8 cellular contexts compared by ENCODE assay signal in genomic region chr1:114716304-114717158, GRCh38. TPM values are rescaled to one million over a fixed set of nuclear protein-coding genes. Genes with fewer than 3 reads are reported as not detected.
DNase-seq lines count a peak whose midpoint lies in the region; ATAC-seq and TF ChIP-seq lines count a peak whose summit lies in the region.

NRAS (minus strand) TSS chr1:114716771; CDS start chr1:114716160, 611 bp downstream.

- peaks cover 16% of the 10 kb centered on the region for H3K4me1 ChIP-seq in CD4-positive, CD25-positive, alpha-beta regulatory T cell (ENCODE audit: control insufficient read depth, insufficient read depth, low read length, poor library complexity, severe bottlenecking)
- peaks cover 8 to 44% (median 35%) of the 10 kb centered on the region in 4 donors for H3K4me1 ChIP-seq in liver (ENCODE audit: control insufficient read depth in 4 of 4, insufficient read depth in 4 of 4, low read length in 3 of 4)

- H3K9ac ChIP-seq in liver (ENCODE audit: low read depth in 1 of 2, low read length in 2 of 2) = peak within 1 kb of the TSS; percentile 82 to 97

- H3K9me3 Mint-ChIP-seq in CD4-positive, CD25-positive, alpha-beta regulatory T cell = no peaks in the 10 kb centered on the region

- H3K9me3 ChIP-seq in CD4-positive, CD25-positive, alpha-beta regulatory T cell (ENCODE audit: control insufficient read depth in 2 of 2, low read length in 2 of 2) = no peaks in the 10 kb centered on the region
- H3K9me3 ChIP-seq in liver (ENCODE audit: control insufficient read depth in 4 of 4, low read length in 3 of 4) = no peaks in the 10 kb centered on the region

- WGBS in liver = 1% methylated on average over 38 of the region's 38 CpGs

- peak within 1 kb of the TSS; percentile 91 to 99 (median 95) for H3K4me3 Mint-ChIP-seq in CD4-positive, CD25-positive, alpha-beta regulatory T cell

- peak within 1 kb of the TSS; percentile 95 for H3K4me3 ChIP-seq in CD4-positive, CD25-positive, alpha-beta regulatory T cell (ENCODE audit: low read depth, low read length)
- peak within 1 kb of the TSS; percentile 64 to 100 (median 91) for H3K4me3 ChIP-seq in dorsolateral prefrontal cortex
- peak within 1 kb of the TSS; percentile 69 to 98 (median 96) for H3K4me3 ChIP-seq in liver (ENCODE audit: low read depth in 1 of 3, low read length in 3 of 3)

- H3K27ac ChIP-seq in CD4-positive, CD25-positive, alpha-beta regulatory T cell (ENCODE audit: insufficient read depth, low read length, poor library complexity, severe bottlenecking) = peak within 1 kb of the TSS; percentile 98
- H3K27ac ChIP-seq in dorsolateral prefrontal cortex (peak within 1 kb of the TSS in 56 of 59 donors; percentile 20 to 94 (median 80)), liver (ENCODE audit: low read depth in 1 of 2, low read length in 2 of 2) (peak within 1 kb of the TSS; percentile 77 to 82)

- no peaks in the 10 kb centered on the region for H3K27me3 ChIP-seq in CD4-positive, CD25-positive, alpha-beta regulatory T cell (ENCODE audit: control insufficient read depth, insufficient read depth, low read length)
- H3K27me3 ChIP-seq in dorsolateral prefrontal cortex (no peaks in the 10 kb centered on the region), liver (ENCODE audit: control insufficient read depth in 4 of 4, insufficient read depth in 4 of 4, low read length in 3 of 4) (no peaks in the 10 kb centered on the region)

- H3K36me3 ChIP-seq in CD4-positive, CD25-positive, alpha-beta regulatory T cell (ENCODE audit: control insufficient read depth, insufficient read depth, low read length) = peaks cover 65% of the 10 kb centered on the region
- H3K36me3 ChIP-seq in liver (ENCODE audit: control insufficient read depth in 4 of 4, insufficient read depth in 3 of 4, low read depth in 1 of 4, low read length in 3 of 4) = peaks cover 5 to 42% (median 26%) of the 10 kb centered on the region in 4 donors

- peaks cover 36% of the 10 kb centered on the region for H3K36me3 Mint-ChIP-seq in CD4-positive, CD25-positive, alpha-beta regulatory T cell

- H3K27me3 Mint-ChIP-seq in CD4-positive, CD25-positive, alpha-beta regulatory T cell = no peaks in the 10 kb centered on the region

- H3K4me1 Mint-ChIP-seq in CD4-positive, CD25-positive, alpha-beta regulatory T cell = peaks cover 26 to 36% (median 27%) of the 10 kb centered on the region in 4 donors

- peak within 1 kb of the TSS; percentile 90 to 99 (median 99) for H3K27ac Mint-ChIP-seq in CD4-positive, CD25-positive, alpha-beta regulatory T cell

- peak in 1 of 2 donors; percentile 24 for TF ChIP-seq RAD21 in liver (IDR thresholded peaks at IDR 0.05)

- peak; percentile 93 to 96 (median 94) for DNase-seq in CD4-positive, CD25-positive, alpha-beta regulatory T cell
- DNase-seq in NCI-H748 treated with DMSO at 0.1 percent for 48 hours (lab: John Stamatoyannopoulos, UW) (peak; percentile 61), dorsolateral prefrontal cortex (peak; percentile 75 to 96 (median 93))
- DNase-seq in activated CD4-positive, alpha-beta T cell treated with anti-CD3 and anti-CD28 coated beads, Interleukin-2, amount 50 U/mL, for 48 hours = peak; percentile 94 to 96
- peak; percentile 97 for DNase-seq in stimulated activated CD4-positive, alpha-beta T cell treated with anti-CD3 and anti-CD28 coated beads, Interleukin-4, amount 100 ng/mL, for 1 hour

- ATAC-seq in CD4-positive, CD25-positive, alpha-beta regulatory T cell (ENCODE audit: low read depth in 2 of 2) = peak; percentile 98 to 99
- peak; percentile 97 for ATAC-seq in GM19397 (IDR thresholded peaks at IDR 0.05; ENCODE audit: unreplicated experiment)
- ATAC-seq in HG03565 (IDR thresholded peaks at IDR 0.05; ENCODE audit: unreplicated experiment) = peak; percentile 87

- intact Hi-C loops in dorsolateral prefrontal cortex (cut with DNase I) = loop anchor here (1.0 to 5.0 kb wide), 6 partner anchors 41 to 204 kb away; partner anchors contain the start of genes BCAS2 (in 2 of the 2), CSDE1 (in 1 of the 2) and TRIM33 (in 1 of the 2)

- TF ChIP-seq CTCF in dorsolateral prefrontal cortex (IDR thresholded peaks at IDR 0.05 in 54 of 56, conservative IDR thresholded peaks at IDR 0.05 in 2 of 56; ENCODE audit: low read depth in 1 of 56, partially characterized antibody in 56 of 56) (peak in 29 of 56 donors; percentile 5 to 44 (median 22)), liver (IDR thresholded peaks at IDR 0.05; ENCODE audit: low read depth, low read length, missing input control) (no peak)

TF ChIP-seq in liver, 16 proteins besides CTCF, POLR2A, EP300 and RAD21:
- TF ChIP-seq FOXA2 (IDR thresholded peaks at IDR 0.05) = no peak
- no peak for TF ChIP-seq NR2F2 (IDR thresholded peaks at IDR 0.05)
- no peak for TF ChIP-seq HNF4G (IDR thresholded peaks at IDR 0.05)
- peak; percentile 17 to 31 for TF ChIP-seq HNF4A (conservative IDR thresholded peaks at IDR 0.05)
- peak; percentile 90 for TF ChIP-seq YY1 (IDR thresholded peaks at IDR 0.05)
- peak; percentile 21 to 47 for TF ChIP-seq RXRA (IDR thresholded peaks at IDR 0.05)
- TF ChIP-seq, protein P1, sequence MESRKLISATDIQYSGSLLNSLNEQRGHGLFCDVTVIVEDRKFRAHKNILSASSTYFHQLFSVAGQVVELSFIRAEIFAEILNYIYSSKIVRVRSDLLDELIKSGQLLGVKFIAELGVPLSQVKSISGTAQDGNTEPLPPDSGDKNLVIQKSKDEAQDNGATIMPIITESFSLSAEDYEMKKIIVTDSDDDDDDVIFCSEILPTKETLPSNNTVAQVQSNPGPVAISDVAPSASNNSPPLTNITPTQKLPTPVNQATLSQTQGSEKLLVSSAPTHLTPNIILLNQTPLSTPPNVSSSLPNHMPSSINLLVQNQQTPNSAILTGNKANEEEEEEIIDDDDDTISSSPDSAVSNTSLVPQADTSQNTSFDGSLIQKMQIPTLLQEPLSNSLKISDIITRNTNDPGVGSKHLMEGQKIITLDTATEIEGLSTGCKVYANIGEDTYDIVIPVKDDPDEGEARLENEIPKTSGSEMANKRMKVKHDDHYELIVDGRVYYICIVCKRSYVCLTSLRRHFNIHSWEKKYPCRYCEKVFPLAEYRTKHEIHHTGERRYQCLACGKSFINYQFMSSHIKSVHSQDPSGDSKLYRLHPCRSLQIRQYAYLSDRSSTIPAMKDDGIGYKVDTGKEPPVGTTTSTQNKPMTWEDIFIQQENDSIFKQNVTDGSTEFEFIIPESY (IDR thresholded peaks at IDR 0.05) = peak; percentile 73
- TF ChIP-seq, protein P2, sequence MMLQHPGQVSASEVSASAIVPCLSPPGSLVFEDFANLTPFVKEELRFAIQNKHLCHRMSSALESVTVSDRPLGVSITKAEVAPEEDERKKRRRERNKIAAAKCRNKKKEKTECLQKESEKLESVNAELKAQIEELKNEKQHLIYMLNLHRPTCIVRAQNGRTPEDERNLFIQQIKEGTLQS (IDR thresholded peaks at IDR 0.05) = peak; percentile 46
- peak; percentile 21 for TF ChIP-seq REST (IDR thresholded peaks at IDR 0.05)
- TF ChIP-seq SP1 (IDR thresholded peaks at IDR 0.05) = peak; percentile 73
- TF ChIP-seq, protein P3, sequence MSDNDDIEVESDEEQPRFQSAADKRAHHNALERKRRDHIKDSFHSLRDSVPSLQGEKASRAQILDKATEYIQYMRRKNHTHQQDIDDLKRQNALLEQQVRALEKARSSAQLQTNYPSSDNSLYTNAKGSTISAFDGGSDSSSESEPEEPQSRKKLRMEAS (IDR thresholded peaks at IDR 0.05) = peak; percentile 90
- peak in 1 of 2 donors; percentile 39 for TF ChIP-seq EGR1 (IDR thresholded peaks at IDR 0.05; ENCODE audit: low read depth in 2 of 2)
- TF ChIP-seq JUND (IDR thresholded peaks at IDR 0.05) = no peak
- no peak for TF ChIP-seq FOXA1 (IDR thresholded peaks at IDR 0.05)
- peak; percentile 67 to 93 for TF ChIP-seq GABPA (IDR thresholded peaks at IDR 0.05 in 1 of 2, conservative IDR thresholded peaks at IDR 0.05 in 1 of 2)
- no peak for TF ChIP-seq TAF1 (conservative IDR thresholded peaks at IDR 0.05)

RNA-seq across cellular contexts. Expression of gene NRAS, which starts in this region (rescaled TPM):
- 33.6 TPM for total RNA-seq in CD4-positive, CD25-positive, alpha-beta regulatory T cell
- polyA plus RNA-seq in CD4-positive, CD25-positive, alpha-beta regulatory T cell = 10 to 100 TPM; 25.4 to 35.8 (median 27.6) TPM
- total RNA-seq in dorsolateral prefrontal cortex (10 to 100 TPM; 10.6 to 20.9 (median 16.0) TPM), liver (10 to 100 TPM; 17.7 to 36.0 TPM)
- polyA plus RNA-seq in liver = 1 to 10 TPM; 6.7 to 9.1 TPM

Comparison
In these comparisons a context has a peak if more than half of its experiments do, and no peak if none do; other contexts are left out.
1. Peak in every context shown above with its lines: DNase-seq, ATAC-seq, H3K4me3 ChIP-seq and H3K27ac ChIP-seq.